Comparison of ENCODE assay signal across 10 cellular contexts in the genomic region with DNA sequence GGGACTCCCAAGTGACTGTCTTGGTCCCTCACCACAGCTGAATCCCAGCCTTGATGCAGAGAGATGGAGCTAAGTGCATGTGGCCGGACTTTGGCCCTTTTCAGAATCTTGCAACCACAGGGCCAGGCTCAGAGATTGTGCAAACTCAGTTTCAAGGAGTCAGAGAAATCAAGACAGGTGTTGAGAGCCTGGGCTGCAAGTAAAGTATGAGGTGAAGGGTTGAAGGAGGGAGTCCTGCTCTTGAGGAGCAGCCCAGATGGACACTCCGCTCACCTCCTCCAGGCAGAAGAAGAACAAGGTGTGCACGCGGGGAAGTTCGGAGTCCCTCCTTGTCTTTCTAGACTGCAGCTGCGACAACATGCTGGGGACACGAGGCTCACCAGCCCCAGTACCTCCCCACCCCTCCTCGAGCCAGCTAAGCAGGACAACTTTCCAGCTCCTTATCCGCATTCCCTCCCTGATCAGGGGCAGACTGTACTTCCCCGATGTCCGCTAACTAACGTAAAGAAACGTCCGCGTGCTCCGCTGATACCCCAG. TPM values are rescaled to one million over a fixed set of nuclear protein-coding genes. Genes with fewer than 3 reads are reported as not detected.
DNase-seq lines count a peak whose midpoint lies in the region; ATAC-seq and TF ChIP-seq lines count a peak whose summit lies in the region.
"Had no signal": no experiment of that assay in that cellular context is flagged by ENCODE, and none has a peak within 500 bp of the region (broad histone marks: within the 10 kb centered on the region; RNA-seq: fewer than 3 reads in every experiment).

No MANE protein-coding gene starts in this region.

- H3K9me3 Mint-ChIP-seq in endothelial cell (ENCODE audit: unreplicated experiment), result no peaks in the 10 kb centered on the region

- H2AFZ ChIP-seq in mesenchymal stem cell (ENCODE audit: low read depth, low read length), result peak overlapping the region; percentile 3

- no peak overlapping the region for H4K91ac ChIP-seq in mesenchymal stem cell (ENCODE audit: low read length)

- no peaks in the 10 kb centered on the region for H3K36me3 ChIP-seq in HUES64 (ENCODE audit: insufficient read depth, low read length)
- no peaks in the 10 kb centered on the region for H3K36me3 ChIP-seq in mesenchymal stem cell (ENCODE audit: control insufficient read depth in 1 of 2, insufficient read depth in 2 of 2, low read depth in 1 of 2, low read length in 2 of 2)
- no peaks in the 10 kb centered on the region for H3K36me3 ChIP-seq in stomach

- no peaks in the 10 kb centered on the region for H3K79me1 ChIP-seq in mesenchymal stem cell (replicated peaks; ENCODE audit: low read length, poor library complexity, severe bottlenecking)

- 87% methylated on average over 16 of the region's 16 CpGs for WGBS in HUES64
- 38% methylated on average over 13 of the region's 16 CpGs for WGBS in mesenchymal stem cell
- 16 to 31% (median 23%) methylated on average over 16 of the region's 16 CpGs for WGBS in stomach, 5 donors

- no peak for TF ChIP-seq POLR2A in stomach (IDR thresholded peaks at IDR 0.05)

- peak overlapping the region in 1 of 2 experiments; percentile 90 for H2BK12ac ChIP-seq in mesenchymal stem cell (ENCODE audit: low read length in 2 of 2)

- H3K23ac ChIP-seq in mesenchymal stem cell (ENCODE audit: low read length in 2 of 2), result peak overlapping the region in 1 of 2 experiments; percentile 77

- H3K4ac ChIP-seq in mesenchymal stem cell (ENCODE audit: low read depth in 1 of 2, low read length in 2 of 2), result no peak overlapping the region

- H2BK120ac ChIP-seq in mesenchymal stem cell (ENCODE audit: low read depth, low read length), result no peak overlapping the region

- H3K4me1 ChIP-seq in HUES64 (ENCODE audit: insufficient read depth, low read length) (peaks cover 19% of the 10 kb centered on the region; the same call in 1 of the 2 replicates), mesenchymal stem cell (ENCODE audit: control insufficient read depth, insufficient read depth, low read depth, low read length) (peaks cover 12% of the 10 kb centered on the region), stomach (peaks cover 5 to 16% (median 13%) of the 10 kb centered on the region in 4 donors)

- no peak overlapping the region for H3K18ac ChIP-seq in mesenchymal stem cell (ENCODE audit: low read depth in 1 of 2, low read length in 2 of 2)

- TF ChIP-seq EP300 in stomach (IDR thresholded peaks at IDR 0.05), result no peak

- peaks cover 8% of the 10 kb centered on the region for H3K4me1 Mint-ChIP-seq in endothelial cell (ENCODE audit: unreplicated experiment)
- H3K4me1 Mint-ChIP-seq: immature natural killer cell had no signal

- H3K4me3 Mint-ChIP-seq in endothelial cell (ENCODE audit: unreplicated experiment), result peak overlapping the region; percentile 78
- H3K4me3 Mint-ChIP-seq: immature natural killer cell had no signal

- no peak for DNase-seq in endothelial cell (ENCODE audit: low spot score)
- DNase-seq in mesenchymal stem cell, result no peak
- no peak for DNase-seq in stomach
- no peak for DNase-seq in NCI-H146 (lab: John Stamatoyannopoulos, UW)
- DNase-seq: immature natural killer cell, Karpas-422 had no signal

- H3K27me3 ChIP-seq in HUES64 (ENCODE audit: insufficient read depth, low read length) (peaks cover 58% of the 10 kb centered on the region), mesenchymal stem cell (ENCODE audit: control insufficient read depth in 1 of 2, insufficient read depth in 1 of 2, low read length in 2 of 2) (peaks cover 0 to 64% of the 10 kb centered on the region in 2 experiments), stomach (peaks cover 0 to 43% (median 0%) of the 10 kb centered on the region in 3 donors)

- H3K36me3 Mint-ChIP-seq in endothelial cell (ENCODE audit: low read depth, unreplicated experiment), result no peaks in the 10 kb centered on the region
- H3K36me3 Mint-ChIP-seq: immature natural killer cell had no signal

- H3K9ac ChIP-seq in HUES64 (ENCODE audit: low read depth, low read length), result no peak overlapping the region
- H3K9ac ChIP-seq in mesenchymal stem cell (ENCODE audit: low read length), result peak overlapping the region; percentile 45

- intact Hi-C loops in stomach (cut with DNase I; ENCODE audit: low total_unique reads), result no loop called here

- ATAC-seq in GM19035 (IDR thresholded peaks at IDR 0.05; ENCODE audit: unreplicated experiment) (no peak), HG02678 (IDR thresholded peaks at IDR 0.05; ENCODE audit: unreplicated experiment) (no peak), GM18873 (IDR thresholded peaks at IDR 0.05; ENCODE audit: low FRiP score, unreplicated experiment) (no peak)

- no peak overlapping the region for H4K8ac ChIP-seq in mesenchymal stem cell (ENCODE audit: low read length)

- H3K9me3 ChIP-seq in HUES64 (ENCODE audit: insufficient read depth, low read depth, low read length) (no peaks in the 10 kb centered on the region), mesenchymal stem cell (ENCODE audit: control insufficient read depth, low read length) (no peaks in the 10 kb centered on the region), stomach (no peaks in the 10 kb centered on the region)

- no peak overlapping the region for H2BK15ac ChIP-seq in mesenchymal stem cell (ENCODE audit: low read depth, poor library complexity, severe bottlenecking)

- H3K14ac ChIP-seq in mesenchymal stem cell (ENCODE audit: low read length in 2 of 2), result peak overlapping the region in 1 of 2 experiments; percentile 89

- peak overlapping the region; percentile 71 for H3K4me2 ChIP-seq in mesenchymal stem cell (ENCODE audit: low read length, poor library complexity, severe bottlenecking)

- TF ChIP-seq CTCF in endothelial cell (IDR thresholded peaks at IDR 0.05; ENCODE audit: unreplicated experiment), result no peak
- no peak for TF ChIP-seq CTCF in stomach (IDR thresholded peaks at IDR 0.05)

- H3K27ac ChIP-seq in HUES64 (ENCODE audit: low read depth, low read length), result no peak overlapping the region
- no peak overlapping the region for H3K27ac ChIP-seq in mesenchymal stem cell (ENCODE audit: low read length, poor library complexity, severe bottlenecking)
- no peak overlapping the region for H3K27ac ChIP-seq in stomach

- peak overlapping the region; percentile 27 for H2AK5ac ChIP-seq in mesenchymal stem cell (ENCODE audit: low read length, severe bottlenecking)

- no peak overlapping the region for H2BK5ac ChIP-seq in mesenchymal stem cell (ENCODE audit: low read depth, low read length, poor library complexity, severe bottlenecking)

- H3K27ac Mint-ChIP-seq in endothelial cell (ENCODE audit: unreplicated experiment), result no peak overlapping the region
- H3K27ac Mint-ChIP-seq: immature natural killer cell had no signal

- peak overlapping the region; percentile 39 for H3K4me3 ChIP-seq in HUES64 (ENCODE audit: low read length)
- peak overlapping the region; percentile 47 to 74 for H3K4me3 ChIP-seq in mesenchymal stem cell (ENCODE audit: insufficient read depth in 1 of 2, low read depth in 1 of 2, low read length in 2 of 2)
- peak overlapping the region; percentile 39 to 51 (median 44) for H3K4me3 ChIP-seq in stomach

- peaks cover 13% of the 10 kb centered on the region for H3K27me3 Mint-ChIP-seq in endothelial cell (ENCODE audit: unreplicated experiment)

RNA-seq across cellular contexts. Expression of gene BMP4, which starts 6.4 kb away (rescaled TPM):
- 12.0 TPM for polyA plus RNA-seq in HUES64 (2013, experiment 1 of 2)
- polyA plus RNA-seq in HUES64 (2013, experiment 2 of 2), result 15.1 TPM
- 101 TPM for total RNA-seq in endothelial cell (ENCODE audit: unreplicated experiment)
- 146 TPM for polyA plus RNA-seq in mesenchymal stem cell (2013, experiment 1 of 2)
- polyA plus RNA-seq in mesenchymal stem cell (2013, experiment 2 of 2), result 153 TPM
- total RNA-seq in stomach, result 10 to 100 TPM; 10.3 to 76.4 (median 20.0) TPM
- polyA plus RNA-seq in stomach, result 10 to 100 TPM; 12.9 to 32.5 (median 17.4) TPM
- polyA plus RNA-seq: immature natural killer cell had no signal
